In the genomic region with DNA sequence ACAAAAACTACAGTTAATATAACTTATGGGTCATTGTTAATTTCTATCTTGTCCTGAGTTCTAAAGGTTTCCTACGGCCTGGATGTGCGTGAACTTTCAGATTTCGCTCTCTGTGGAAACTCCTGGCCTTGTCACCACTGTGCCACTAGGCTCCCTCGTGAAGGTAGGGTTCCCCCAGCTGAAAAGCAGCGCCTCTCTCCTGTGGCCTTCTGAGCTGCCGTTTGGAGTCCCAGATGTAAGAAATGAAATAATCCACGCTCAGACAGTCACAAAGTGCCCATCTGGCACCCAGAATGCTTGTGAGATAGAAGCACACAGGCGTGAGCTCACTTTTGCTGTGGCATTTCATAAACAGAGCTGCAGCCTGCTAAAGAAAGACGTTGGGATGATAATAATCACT, we compare ENCODE assay signal across 1 cellular context.
TF ChIP-seq lines count a peak whose summit lies in the region.

No MANE protein-coding gene starts in this region.

TF ChIP-seq in H1, 55 proteins besides CTCF, POLR2A, EP300 and RAD21 (continued from another document):
- TF ChIP-seq HDAC2 (IDR thresholded peaks at IDR 0.05; ENCODE audit: borderline replicate concordance in 1 of 2, low read depth in 2 of 2, low read length in 2 of 2) (no peak), USF2 (IDR thresholded peaks at IDR 0.05; ENCODE audit: low read length) (no peak), EGR1 (IDR thresholded peaks at IDR 0.05; ENCODE audit: borderline replicate concordance, low read depth, low read length) (no peak), JUND (IDR thresholded peaks at IDR 0.05; ENCODE audit: low read length) (no peak), BACH1 (IDR thresholded peaks at IDR 0.05; ENCODE audit: low read length) (no peak), RBBP5 (IDR thresholded peaks at IDR 0.05; ENCODE audit: borderline replicate concordance, low read depth, low read length) (no peak)
- TF ChIP-seq, protein P1, sequence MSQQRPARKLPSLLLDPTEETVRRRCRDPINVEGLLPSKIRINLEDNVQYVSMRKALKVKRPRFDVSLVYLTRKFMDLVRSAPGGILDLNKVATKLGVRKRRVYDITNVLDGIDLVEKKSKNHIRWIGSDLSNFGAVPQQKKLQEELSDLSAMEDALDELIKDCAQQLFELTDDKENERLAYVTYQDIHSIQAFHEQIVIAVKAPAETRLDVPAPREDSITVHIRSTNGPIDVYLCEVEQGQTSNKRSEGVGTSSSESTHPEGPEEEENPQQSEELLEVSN (IDR thresholded peaks at IDR 0.05) = no peak
